19 cellular contexts compared by ENCODE assay signal in the genomic region with DNA sequence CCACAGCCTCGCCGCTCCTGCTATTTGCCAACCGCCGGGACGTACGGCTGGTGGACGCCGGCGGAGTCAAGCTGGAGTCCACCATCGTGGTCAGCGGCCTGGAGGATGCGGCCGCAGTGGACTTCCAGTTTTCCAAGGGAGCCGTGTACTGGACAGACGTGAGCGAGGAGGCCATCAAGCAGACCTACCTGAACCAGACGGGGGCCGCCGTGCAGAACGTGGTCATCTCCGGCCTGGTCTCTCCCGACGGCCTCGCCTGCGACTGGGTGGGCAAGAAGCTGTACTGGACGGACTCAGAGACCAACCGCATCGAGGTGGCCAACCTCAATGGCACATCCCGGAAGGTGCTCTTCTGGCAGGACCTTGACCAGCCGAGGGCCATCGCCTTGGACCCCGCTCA.
"Had no signal": no experiment of that assay in that cellular context is flagged by ENCODE, and none has a peak within 500 bp of the region (broad histone marks: within the 10 kb centered on the region; RNA-seq: fewer than 3 reads in every experiment).

No MANE protein-coding gene starts in this region.

- FAIRE-seq: colon, islet of Langerhans had no signal

- H3K9me3 ChIP-seq: gastrocnemius medialis, psoas muscle, tibial nerve had no signal

- ATAC-seq: effector memory CD8-positive, alpha-beta T cell; gastrocnemius medialis; heart right ventricle; left lobe of liver; natural killer cell treated with Interleukin-12 subunit alpha and Interleukin-12 subunit beta and Interleukin-15 and Interleukin-18, amount 100 ng/mL, for 72 hours; psoas muscle; sciatic nerve had no signal

- H3K27ac ChIP-seq: epithelial cell of prostate, gastrocnemius medialis, neural progenitor cell, parathyroid adenoma, psoas muscle, tibial nerve had no signal

- H3K4me3 ChIP-seq: esophagus muscularis mucosa, gastrocnemius medialis, heart right ventricle, neural progenitor cell, psoas muscle, tibial nerve had no signal

- H3K27me3 ChIP-seq: esophagus muscularis mucosa, gastrocnemius medialis, heart right ventricle, neural progenitor cell, tibial nerve had no signal

- H3K36me3 ChIP-seq: gastrocnemius medialis, neural progenitor cell had no signal

- H3K4me2 ChIP-seq: neural progenitor cell had no signal

- H2AFZ ChIP-seq: neural progenitor cell, parathyroid adenoma had no signal

- DNase-seq: cerebellar nuclear complex; effector memory CD8-positive, alpha-beta T cell; gastrocnemius medialis; heart right ventricle; hypothalamus; midbrain; occipital lobe; psoas muscle; retina had no signal

- H3K79me2 ChIP-seq: parathyroid adenoma had no signal

- H3K9ac ChIP-seq: neural progenitor cell, parathyroid adenoma had no signal
